14 cellular contexts compared by ENCODE assay signal in the genomic region with DNA sequence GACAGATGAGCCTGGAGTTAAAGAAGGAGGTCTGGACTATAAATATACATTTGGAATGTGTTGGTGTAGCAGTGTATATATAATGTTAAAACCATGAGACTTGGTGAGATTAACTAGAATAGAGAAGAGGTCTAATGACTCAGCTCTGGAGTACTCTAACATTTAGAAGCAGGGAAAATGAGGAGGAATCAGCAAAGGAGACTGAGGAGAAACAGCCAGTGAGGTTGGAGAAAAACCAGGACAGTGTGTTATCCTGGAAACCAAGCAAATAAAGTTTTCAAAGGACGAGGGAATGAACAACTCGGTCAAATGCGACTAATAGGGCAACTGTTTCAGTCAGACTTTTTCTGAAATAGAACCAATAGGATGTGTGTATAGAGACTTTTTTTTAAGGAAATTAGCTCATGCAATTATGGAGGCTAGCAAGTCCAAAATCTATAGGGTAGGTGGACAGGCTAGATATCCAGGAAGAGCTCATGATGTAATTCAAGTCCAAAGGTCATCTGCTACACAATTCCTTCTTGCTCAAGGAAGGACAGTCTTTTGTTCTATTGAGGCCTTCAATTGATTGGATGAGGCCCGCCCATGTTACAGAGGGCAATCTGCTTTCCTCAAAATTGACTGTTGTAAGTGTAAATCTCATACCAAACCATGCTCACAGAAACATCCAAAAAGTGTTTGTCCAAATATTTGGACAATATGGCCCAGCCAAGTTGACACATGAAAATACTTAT. TPM values are rescaled to one million over a fixed set of nuclear protein-coding genes. Genes with fewer than 3 reads are reported as not detected.
DNase-seq lines count a peak whose midpoint lies in the region; ATAC-seq and TF ChIP-seq lines count a peak whose summit lies in the region.
"Had no signal": no experiment of that assay in that cellular context is flagged by ENCODE, and none has a peak within 500 bp of the region (broad histone marks: within the 10 kb centered on the region; RNA-seq: fewer than 3 reads in every experiment).

No MANE protein-coding gene starts in this region.

- peaks cover 24% of the 10 kb centered on the region for H3F3A ChIP-seq in PC-9 (ENCODE audit: insufficient read depth, low read depth)

- H3K9ac ChIP-seq in stomach smooth muscle (ENCODE audit: low read length in 2 of 2), result no peak overlapping the region
- H3K9ac ChIP-seq: parathyroid adenoma had no signal

- TF ChIP-seq CTCF in PC-9 (conservative IDR thresholded peaks at IDR 0.05), result no peak

- ATAC-seq in GM19395 (IDR thresholded peaks at IDR 0.05; ENCODE audit: unreplicated experiment), result peak; percentile 13
- peak; percentile 44 for ATAC-seq in left ventricle myocardium superior
- ATAC-seq in SK-N-SH treated with all-trans-retinoic acid at 6 μM for 48 hours, result no peak
- ATAC-seq in HG02884 (IDR thresholded peaks at IDR 0.05; ENCODE audit: unreplicated experiment), result no peak

- peaks cover 57% of the 10 kb centered on the region for H3K4me1 ChIP-seq in PC-9 (replicated peaks; ENCODE audit: insufficient read depth)
- H3K4me1 ChIP-seq in stomach smooth muscle (ENCODE audit: control insufficient read depth, insufficient read depth, low read length), result peaks cover 27% of the 10 kb centered on the region

- no peaks in the 10 kb centered on the region for H3K79me2 ChIP-seq in PC-9 (ENCODE audit: low read depth)
- H3K79me2 ChIP-seq: parathyroid adenoma had no signal

- CTCF ChIA-PET in PC-9 (lab: Charles Lee), result no interaction called here

- H3K4me2 ChIP-seq in PC-9, result no peak overlapping the region

- peaks cover 4% of the 10 kb centered on the region for H3K9me3 ChIP-seq in PC-9 (ENCODE audit: insufficient read depth, low read depth)
- H3K9me3 ChIP-seq in stomach smooth muscle (ENCODE audit: control insufficient read depth in 2 of 2, low read length in 2 of 2), result no peaks in the 10 kb centered on the region
- H3K9me3 ChIP-seq: heart left ventricle had no signal

- no peaks in the 10 kb centered on the region for H3K27me3 ChIP-seq in PC-9 (ENCODE audit: insufficient read depth, low read depth)
- H3K27me3 ChIP-seq in stomach smooth muscle (ENCODE audit: control insufficient read depth in 1 of 2, insufficient read depth in 2 of 2, low read length in 2 of 2), result no peaks in the 10 kb centered on the region
- H3K27me3 ChIP-seq: heart left ventricle had no signal

- no TSS peak for BruUV-seq in PC-9 (replicated peaks; lab: Mats Ljungman, UMichigan)

- H4K20me1 ChIP-seq in PC-9 (ENCODE audit: insufficient read depth), result no peaks in the 10 kb centered on the region

- intact Hi-C loops in PC-9 (cut with micrococcal nuclease; ENCODE audit: unreplicated experiment), result no loop called here
- intact Hi-C loops in left ventricle myocardium superior (cut with micrococcal nuclease), result no loop called here

- H3K4me3 ChIP-seq in PC-9, result no peak overlapping the region
- H3K4me3 ChIP-seq in stomach smooth muscle (ENCODE audit: low read length in 2 of 2), result no peak overlapping the region
- H3K4me3 ChIP-seq: heart left ventricle had no signal

- no peak overlapping the region for H3K27ac ChIP-seq in PC-9
- peak overlapping the region; percentile 50 for H3K27ac ChIP-seq in stomach smooth muscle (ENCODE audit: low read length)
- H3K27ac ChIP-seq: C4-2B, parathyroid adenoma, WERI-Rb-1 had no signal

- POLR2A ChIA-PET in PC-9 (lab: Charles Lee; ENCODE audit: unreplicated experiment), result interaction anchor here (0.6 kb wide), 1 partner anchor 35 kb away, joined by 4 read pairs; no protein-coding TSS in a partner anchor

- H3K36me3 ChIP-seq in PC-9 (ENCODE audit: low read depth), result no peaks in the 10 kb centered on the region
- no peaks in the 10 kb centered on the region for H3K36me3 ChIP-seq in stomach smooth muscle (ENCODE audit: control insufficient read depth in 2 of 2, insufficient read depth in 2 of 2, low read length in 2 of 2)
- H3K36me3 ChIP-seq: heart left ventricle, WERI-Rb-1 had no signal

- 0 out of 2 replicates have a peak overlapping the region, but pooled peaks have one; percentile 10 for H2AFZ ChIP-seq in PC-9

- DNase-seq in PC-9, result no peak
- no peak for DNase-seq in left ventricle myocardium superior
- DNase-seq in superior temporal gyrus (ENCODE audit: extremely low spot score), result no peak
- DNase-seq in OCI-M1 (lab: John Stamatoyannopoulos, UW), result no peak
- DNase-seq: activated gamma-delta T cell treated with Interleukin-2 at 50 U/mL for 16 hours, heart left ventricle, NCI-H2171, WERI-Rb-1 had no signal

- no peaks in the 10 kb centered on the region for H3K9me2 ChIP-seq in PC-9 (ENCODE audit: insufficient read depth)

TF ChIP-seq in SK-N-SH treated with all-trans-retinoic acid at 6 μM for 48 hours, 23 proteins besides CTCF, POLR2A, EP300 and RAD21:
- TF ChIP-seq OSR1 (CRISPR knock-in tag; IDR thresholded peaks at IDR 0.05) (no peak), ZNF8 (CRISPR knock-in tag; IDR thresholded peaks at IDR 0.05) (no peak), ZFP3 (CRISPR knock-in tag; IDR thresholded peaks at IDR 0.05) (no peak), ZNF565 (CRISPR knock-in tag; conservative IDR thresholded peaks at IDR 0.05; ENCODE audit: low read depth) (no peak), PPARA (CRISPR knock-in tag; IDR thresholded peaks at IDR 0.05; ENCODE audit: borderline replicate concordance) (no peak), CSDC2 (CRISPR knock-in tag; IDR thresholded peaks at IDR 0.05) (no peak)
- TF ChIP-seq, protein P1, sequence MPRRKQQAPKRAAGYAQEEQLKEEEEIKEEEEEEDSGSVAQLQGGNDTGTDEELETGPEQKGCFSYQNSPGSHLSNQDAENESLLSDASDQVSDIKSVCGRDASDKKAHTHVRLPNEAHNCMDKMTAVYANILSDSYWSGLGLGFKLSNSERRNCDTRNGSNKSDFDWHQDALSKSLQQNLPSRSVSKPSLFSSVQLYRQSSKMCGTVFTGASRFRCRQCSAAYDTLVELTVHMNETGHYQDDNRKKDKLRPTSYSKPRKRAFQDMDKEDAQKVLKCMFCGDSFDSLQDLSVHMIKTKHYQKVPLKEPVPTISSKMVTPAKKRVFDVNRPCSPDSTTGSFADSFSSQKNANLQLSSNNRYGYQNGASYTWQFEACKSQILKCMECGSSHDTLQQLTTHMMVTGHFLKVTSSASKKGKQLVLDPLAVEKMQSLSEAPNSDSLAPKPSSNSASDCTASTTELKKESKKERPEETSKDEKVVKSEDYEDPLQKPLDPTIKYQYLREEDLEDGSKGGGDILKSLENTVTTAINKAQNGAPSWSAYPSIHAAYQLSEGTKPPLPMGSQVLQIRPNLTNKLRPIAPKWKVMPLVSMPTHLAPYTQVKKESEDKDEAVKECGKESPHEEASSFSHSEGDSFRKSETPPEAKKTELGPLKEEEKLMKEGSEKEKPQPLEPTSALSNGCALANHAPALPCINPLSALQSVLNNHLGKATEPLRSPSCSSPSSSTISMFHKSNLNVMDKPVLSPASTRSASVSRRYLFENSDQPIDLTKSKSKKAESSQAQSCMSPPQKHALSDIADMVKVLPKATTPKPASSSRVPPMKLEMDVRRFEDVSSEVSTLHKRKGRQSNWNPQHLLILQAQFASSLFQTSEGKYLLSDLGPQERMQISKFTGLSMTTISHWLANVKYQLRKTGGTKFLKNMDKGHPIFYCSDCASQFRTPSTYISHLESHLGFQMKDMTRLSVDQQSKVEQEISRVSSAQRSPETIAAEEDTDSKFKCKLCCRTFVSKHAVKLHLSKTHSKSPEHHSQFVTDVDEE (CRISPR knock-in tag; IDR thresholded peaks at IDR 0.05), result no peak

RNA-seq across cellular contexts. Expression of a gene that starts 10.8 kb away (rescaled TPM):
- total RNA-seq in PC-9 (2021), result 208 and 279 TPM in 2 replicates
- total RNA-seq in left ventricle myocardium superior, result 33.7 TPM

Comparison
In these comparisons a context has a peak if more than half of its experiments do, and no peak if none do; other contexts are left out.
1. ATAC-seq: peak in GM19395 (single experiment) and left ventricle myocardium superior (single experiment); none in SK-N-SH treated with all-trans-retinoic acid at 6 μM for 48 hours (single experiment) and HG02884 (single experiment).